In the genomic region with DNA sequence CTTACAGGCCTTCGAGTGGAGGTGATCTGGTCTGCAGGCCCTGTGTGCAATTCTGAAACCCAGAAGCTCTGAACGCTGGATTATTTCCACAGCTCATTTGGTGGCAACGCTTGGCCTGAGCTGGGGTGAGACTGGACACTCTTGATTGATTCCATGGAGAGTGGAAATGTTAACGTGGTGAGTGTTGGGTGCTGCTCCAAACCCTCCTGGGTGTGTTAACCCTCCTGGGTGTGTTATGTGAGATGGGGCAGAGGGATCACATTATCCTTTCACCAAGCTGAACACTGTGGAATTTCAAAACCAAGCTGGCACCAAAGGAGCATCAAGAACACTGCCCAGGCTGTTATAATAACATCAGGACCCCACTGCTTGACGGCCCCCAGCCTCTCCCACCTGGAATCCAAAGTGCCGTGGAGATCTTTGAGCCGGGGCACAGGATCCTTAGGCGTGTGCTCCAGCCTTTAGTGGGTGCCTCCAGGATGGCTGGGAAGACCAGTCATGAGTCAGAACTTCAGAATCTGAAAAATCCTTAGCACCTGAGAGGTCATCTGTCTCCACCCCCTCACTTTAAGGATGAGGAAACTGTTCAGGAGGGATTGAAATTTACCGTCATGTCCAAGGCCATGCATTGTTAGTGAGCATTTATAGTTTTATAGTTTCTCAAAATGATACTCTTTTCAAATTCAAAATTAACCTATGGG, we compare ENCODE assay signal across 16 cellular contexts.
DNase-seq lines count a peak whose midpoint lies in the region; ATAC-seq and TF ChIP-seq lines count a peak whose summit lies in the region.
"Had no signal": no experiment of that assay in that cellular context is flagged by ENCODE, and none has a peak within 500 bp of the region (broad histone marks: within the 10 kb centered on the region; RNA-seq: fewer than 3 reads in every experiment).

No MANE protein-coding gene starts in this region.

- H3K27ac ChIP-seq in Panc1 (ENCODE audit: low read length) (peak overlapping the region; percentile 13; the same call in 1 of the 2 replicates), gastrocnemius medialis (peak overlapping the region in 1 of 4 donors; percentile 45), caudate nucleus (ENCODE audit: low read depth, low read length) (no peak overlapping the region)
- H3K27ac ChIP-seq: 22Rv1, esophagus muscularis mucosa had no signal

- TF ChIP-seq CTCF in Panc1 (IDR thresholded peaks at IDR 0.05), result no peak
- TF ChIP-seq CTCF in gastrocnemius medialis (IDR thresholded peaks at IDR 0.05 in 4 of 5, conservative IDR thresholded peaks at IDR 0.05 in 1 of 5), result no peak

- peaks cover 10% of the 10 kb centered on the region for H3K4me1 ChIP-seq in Panc1 (ENCODE audit: control insufficient read depth, insufficient read depth, low read length)
- H3K4me1 ChIP-seq in gastrocnemius medialis, result peaks cover 47 to 58% of the 10 kb centered on the region in 2 donors

- BruUV-seq in Panc1 (replicated peaks; lab: Mats Ljungman, UMichigan), result no TSS peak

- in situ Hi-C loops in Panc1 (cut with HindIII; ENCODE audit: low pct_unique_long_range_greater_than_20kb, low sequenced_read_pairs) (no loop called here), gastrocnemius medialis (cut with MboI; ENCODE audit: low sequenced_read_pairs in 4 of 4) (no loop called here)

- DNase-seq in DMS53 (lab: John Stamatoyannopoulos, UW), result peak; percentile 38
- no peak for DNase-seq in DMS53 treated with DMSO at 0.1 percent for 48 hours (lab: John Stamatoyannopoulos, UW; ENCODE audit: unreplicated experiment)
- DNase-seq in Panc1 (ENCODE audit: low read depth, low spot score), result no peak
- peak in 1 of 2 donors; percentile 25 for DNase-seq in gastrocnemius medialis
- no peak for DNase-seq in NCI-H510A (lab: John Stamatoyannopoulos, UW)
- DNase-seq in activated CD4-positive, CD25-positive, alpha-beta regulatory T cell treated with anti-CD3 and anti-CD28 coated beads, Interleukin-2, amount 50 U/mL, for 72 hours, result no peak
- DNase-seq in caudate nucleus (lab: John Stamatoyannopoulos, UW), result no peak
- DNase-seq: activated naive CD4-positive, alpha-beta T cell; NCI-H187 treated with DMSO at 0.1 percent for 48 hours; NCI-H748 treated with DMSO at 0.1 percent for 48 hours; occipital lobe; SIG-M5 had no signal

- intact Hi-C loops in Panc1 (cut with micrococcal nuclease; ENCODE audit: unreplicated experiment), result no loop called here
- intact Hi-C loops in gastrocnemius medialis (cut with DNase I; ENCODE audit: low total_unique reads), result no loop called here

- no peaks in the 10 kb centered on the region for H3K36me3 ChIP-seq in Panc1 (ENCODE audit: control insufficient read depth, insufficient read depth, low read length)
- no peaks in the 10 kb centered on the region for H3K36me3 ChIP-seq in gastrocnemius medialis
- H3K36me3 ChIP-seq: esophagus muscularis mucosa had no signal

- H3K4me3 ChIP-seq in Panc1 (ENCODE audit: low read depth in 2 of 2, low read length in 2 of 2), result no peak overlapping the region
- H3K4me3 ChIP-seq in gastrocnemius medialis, result no peak overlapping the region
- H3K4me3 ChIP-seq: esophagus muscularis mucosa, smooth muscle cell had no signal

- no peak for TF ChIP-seq POLR2A in gastrocnemius medialis (IDR thresholded peaks at IDR 0.05)

- POLR2A ChIA-PET in Panc1 (lab: Charles Lee), result no interaction called here

- H3K27me3 ChIP-seq in Panc1 (ENCODE audit: control insufficient read depth, insufficient read depth, low read length), result no peaks in the 10 kb centered on the region
- no peaks in the 10 kb centered on the region for H3K27me3 ChIP-seq in gastrocnemius medialis
- H3K27me3 ChIP-seq: esophagus muscularis mucosa had no signal

- CTCF ChIA-PET in Panc1 (lab: Charles Lee), result no interaction called here

- no peaks in the 10 kb centered on the region for H3K9me3 ChIP-seq in Panc1 (ENCODE audit: control insufficient read depth, insufficient read depth, low read depth, low read length)
- no peaks in the 10 kb centered on the region for H3K9me3 ChIP-seq in gastrocnemius medialis
- H3K9me3 ChIP-seq: esophagus muscularis mucosa had no signal

- ATAC-seq in Panc1 (peak; percentile 82), esophagus mucosa (peak; percentile 18), gastrocnemius medialis (peak; percentile 37 to 67)

Comparison
In these comparisons a context has a peak if more than half of its experiments do, and no peak if none do; other contexts are left out.
1. ATAC-seq: peak in every context shown above with its lines; median percentile 82 in Panc1; 52 in gastrocnemius medialis; 18 in esophagus mucosa.